25 cellular contexts compared by ENCODE assay signal in the genomic region with DNA sequence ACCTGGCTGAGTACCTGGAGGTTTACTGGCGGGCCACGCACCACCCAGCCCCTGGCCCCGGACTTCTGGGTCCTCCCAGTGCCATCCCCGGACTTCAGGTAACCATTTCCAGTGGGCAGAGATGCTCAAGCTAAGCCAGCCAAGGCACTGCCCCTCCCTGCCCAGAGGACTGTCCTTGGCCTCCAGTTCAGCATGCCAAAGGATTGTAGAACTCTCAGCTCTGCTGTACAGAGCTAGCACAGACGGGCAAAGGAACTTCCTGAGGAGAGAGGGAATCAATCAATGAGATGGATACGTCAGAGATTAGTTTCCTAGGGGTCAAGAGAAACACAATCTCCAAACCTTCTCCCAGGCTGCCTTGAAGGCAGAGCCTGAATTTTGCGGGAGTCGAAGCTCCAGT.
"Had no signal": no experiment of that assay in that cellular context is flagged by ENCODE, and none has a peak within 500 bp of the region (broad histone marks: within the 10 kb centered on the region; RNA-seq: fewer than 3 reads in every experiment).

No MANE protein-coding gene starts in this region.

- H3K4me3 Mint-ChIP-seq: mesothelial cell of epicardium; naive B cell; natural killer cell; stimulated activated memory B cell treated with anti-CD40 and anti-IgM and Interleukin-4, amounts not matched to agents 10 μg/mL and 1 μg/mL and 100 μg/mL, for 72 hours had no signal

- H3K9me3 ChIP-seq: left ventricle myocardium inferior, pancreas, prostate gland, sigmoid colon, spleen, stomach, thoracic aorta, tibial artery, upper lobe of right lung had no signal

- H3K4me1 ChIP-seq: left ventricle myocardium inferior, pancreas, prostate gland, sigmoid colon, spleen, stomach, tibial artery, upper lobe of right lung had no signal

- ATAC-seq: natural killer cell; pancreas; right cardiac atrium; stimulated activated memory B cell treated with anti-CD40 and anti-IgM and Interleukin-4, amounts not matched to agents 10 μg/mL and 1 μg/mL and 100 μg/mL, for 72 hours; stimulated activated naive CD8-positive, alpha-beta T cell treated with anti-CD3 and anti-CD28 coated beads, Interleukin-15, Interleukin-2, amounts not matched to agents 100 U/mL and 50 U/mL, for 24 hours; upper lobe of right lung had no signal

- H3K27ac Mint-ChIP-seq: mesothelial cell of epicardium; stimulated activated memory B cell treated with anti-CD40 and anti-IgM and Interleukin-4, amounts not matched to agents 10 μg/mL and 1 μg/mL and 100 μg/mL, for 72 hours had no signal

- H3K27me3 ChIP-seq: hepatocyte, pancreas, sigmoid colon, spleen, stomach, tibial artery, upper lobe of right lung had no signal

- H3K9me3 Mint-ChIP-seq: mesothelial cell of epicardium; natural killer cell; stimulated activated memory B cell treated with anti-CD40 and anti-IgM and Interleukin-4, amounts not matched to agents 10 μg/mL and 1 μg/mL and 100 μg/mL, for 72 hours had no signal

- H3K27me3 Mint-ChIP-seq: naive B cell; stimulated activated memory B cell treated with anti-CD40 and anti-IgM and Interleukin-4, amounts not matched to agents 10 μg/mL and 1 μg/mL and 100 μg/mL, for 72 hours had no signal

- H3K4me1 Mint-ChIP-seq: mesothelial cell of epicardium had no signal

- DNase-seq: left ventricle myocardium inferior; mesendoderm; naive B cell; natural killer cell; pancreas; retina; right cardiac atrium; sigmoid colon; small intestine; spleen; stimulated activated CD4-positive, alpha-beta T cell treated with anti-CD3 and anti-CD28 coated beads, Interleukin-1b, Interleukin-23, amount 100 ng/mL, for 48 hours; stimulated activated CD4-positive, alpha-beta T cell treated with anti-CD3 and anti-CD28 coated beads, Interleukin-2, amount 100 ng/mL, for 48 hours; stimulated activated CD4-positive, alpha-beta T cell treated with anti-CD3 and anti-CD28 coated beads, Interleukin-4, amount 100 ng/mL, for 4 hours; stimulated activated CD8-positive, alpha-beta memory T cell treated with anti-CD3 and anti-CD28 coated beads, Interleukin-4, amount 100 ng/mL, for 48 hours; stimulated activated naive CD8-positive, alpha-beta T cell treated with anti-CD3 and anti-CD28 coated beads, Interleukin-15, Interleukin-2, amounts not matched to agents 100 U/mL and 50 U/mL, for 24 hours; stomach; tibial artery; trophoblast cell; upper lobe of right lung had no signal

- H3K27ac ChIP-seq: hepatocyte, left ventricle myocardium inferior, pancreas, prostate gland, sigmoid colon, spleen, stomach, thoracic aorta, tibial artery, upper lobe of right lung had no signal

- H3K4me3 ChIP-seq: hepatocyte, left ventricle myocardium inferior, lung, pancreas, prostate gland, sigmoid colon, spleen, stomach, thoracic aorta, tibial artery, upper lobe of right lung had no signal
